ENCODE assay signal across 8 cellular contexts in the genomic region with DNA sequence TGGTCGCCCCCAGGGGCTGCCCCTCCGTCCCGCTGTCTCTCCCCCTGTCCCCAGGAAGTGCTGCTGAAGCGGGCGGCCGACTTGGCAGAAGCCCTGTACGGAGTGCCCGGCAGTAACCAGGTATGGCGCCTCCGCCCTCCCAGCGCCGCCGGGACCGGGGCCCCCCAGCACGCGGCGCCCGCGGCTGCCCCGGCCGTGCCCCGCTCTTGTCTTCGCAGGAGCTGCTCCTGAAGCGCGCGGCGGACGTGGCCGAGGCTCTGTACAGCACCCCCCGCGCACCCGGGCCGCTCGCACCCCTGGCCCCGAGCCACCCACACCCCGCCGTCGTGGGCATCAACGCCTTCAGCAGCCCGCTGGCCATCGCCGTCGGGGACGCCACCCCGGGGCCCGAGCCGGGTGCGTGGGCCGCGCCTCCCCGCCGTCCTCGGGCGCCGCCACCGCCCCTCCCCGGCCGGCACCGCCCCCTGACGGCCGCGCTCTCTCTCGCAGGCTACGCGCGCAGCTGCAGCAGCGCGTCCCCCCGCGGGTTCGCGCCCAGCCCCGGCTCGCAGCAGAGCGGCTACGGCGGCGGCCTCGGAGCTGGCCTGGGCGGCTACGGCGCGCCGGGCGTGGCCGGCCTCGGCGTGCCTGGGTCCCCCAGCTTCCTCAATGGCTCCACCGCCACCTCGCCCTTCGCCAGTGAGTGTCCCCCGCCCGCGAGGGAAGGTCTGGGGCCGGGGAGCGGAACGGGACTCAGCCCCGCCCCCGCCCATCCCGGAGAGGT. TPM values are rescaled to one million over a fixed set of nuclear protein-coding genes. Genes with fewer than 3 reads are reported as not detected.
DNase-seq lines count a peak whose midpoint lies in the region; ATAC-seq and TF ChIP-seq lines count a peak whose summit lies in the region.

No MANE protein-coding gene starts in this region.

- H4K8ac ChIP-seq in neuronal stem cell (ENCODE audit: low read depth, low read length), result no peak overlapping the region

- no peak overlapping the region for H4K91ac ChIP-seq in neuronal stem cell (ENCODE audit: low read depth, low read length, poor library complexity)

- no peaks in the 10 kb centered on the region for H3K36me3 ChIP-seq in HUES6 (ENCODE audit: control insufficient read depth, insufficient read depth, low read length)
- no peaks in the 10 kb centered on the region for H3K36me3 ChIP-seq in neuronal stem cell (replicated peaks in 1 of 2; ENCODE audit: control insufficient read depth in 2 of 2, insufficient read depth in 2 of 2, low read length in 2 of 2)

- no peak overlapping the region for H2BK15ac ChIP-seq in neuronal stem cell (ENCODE audit: low read length)

- H3K27me3 ChIP-seq in AG04450 (ENCODE audit: control insufficient read depth, insufficient read depth, low read length) (peaks cover 72% of the 10 kb centered on the region), HUES6 (ENCODE audit: control insufficient read depth, insufficient read depth, low read length) (peaks cover 82% of the 10 kb centered on the region), neuronal stem cell (ENCODE audit: control insufficient read depth in 3 of 3, insufficient read depth in 3 of 3, low read depth in 1 of 3, low read length in 3 of 3) (peaks cover 31 to 81% (median 74%) of the 10 kb centered on the region in 3 experiments)

- peak overlapping the region; percentile 97 for H3K4me2 ChIP-seq in neuronal stem cell (ENCODE audit: insufficient read depth, low read length, poor library complexity, severe bottlenecking)

- no peaks in the 10 kb centered on the region; the same call in 1 of the 2 replicates for H3K9me3 ChIP-seq in AG04450 (ENCODE audit: control insufficient read depth, insufficient read depth, low read length)
- no peaks in the 10 kb centered on the region for H3K9me3 ChIP-seq in HUES6 (ENCODE audit: control insufficient read depth, insufficient read depth, low read depth, low read length)
- H3K9me3 ChIP-seq in neuronal stem cell (replicated peaks in 1 of 2; ENCODE audit: control insufficient read depth in 2 of 2, insufficient read depth in 1 of 2, low read depth in 1 of 2, low read length in 2 of 2), result no peaks in the 10 kb centered on the region

- H3K23ac ChIP-seq in neuronal stem cell (ENCODE audit: low read depth, low read length, poor library complexity), result peak overlapping the region; percentile 46

- ATAC-seq in effector memory CD8-positive, alpha-beta T cell (replicated peaks), result peak; percentile 75
- no peak for ATAC-seq in HG03378 (IDR thresholded peaks at IDR 0.05; ENCODE audit: unreplicated experiment)

- H2BK12ac ChIP-seq in neuronal stem cell (ENCODE audit: low read length), result no peak overlapping the region

- peak overlapping the region; percentile 53 for H2AK5ac ChIP-seq in neuronal stem cell (ENCODE audit: low read depth, low read length)

- peak overlapping the region; percentile 84 to 89 for H3K4me3 Mint-ChIP-seq in effector memory CD8-positive, alpha-beta T cell

- peak overlapping the region; percentile 26 for H3K14ac ChIP-seq in neuronal stem cell (ENCODE audit: low read length)

- CTCF ChIA-PET in AG04450 (lab: Charles Lee), result interaction anchor here (0.6 to 4.3 kb wide), 7 partner anchors 9 to 290 kb away, joined by 3 to 40 read pairs (median 6); no protein-coding TSS in a partner anchor

- H3K18ac ChIP-seq in neuronal stem cell (ENCODE audit: low read length), result peak overlapping the region; percentile 77

- TF ChIP-seq CTCF in AG04450 (IDR thresholded peaks at IDR 0.05; ENCODE audit: low read depth, low read length), result no peak

- H2BK120ac ChIP-seq in neuronal stem cell (ENCODE audit: low read depth, low read length), result no peak overlapping the region

- H3K27me3 Mint-ChIP-seq in effector memory CD8-positive, alpha-beta T cell, result peaks cover 0 to 24% of the 10 kb centered on the region in 2 donors

- H3K4me3 ChIP-seq in AG04450 (ENCODE audit: low read depth, low read length) (peak overlapping the region; percentile 50), HUES6 (ENCODE audit: low read depth, low read length) (peak overlapping the region; percentile 66), neuronal stem cell (ENCODE audit: low read length in 2 of 2) (peak overlapping the region; percentile 40 to 75)

- H3K4ac ChIP-seq in neuronal stem cell (ENCODE audit: low read length), result no peak overlapping the region

- WGBS in neuronal stem cell (ENCODE audit: extremely low coverage in 2 of 2, insufficient read length in 2 of 2, insufficient replicate concordance in 1 of 2), 2 donors, result no CpG with 5 or more reads among the region's 100 CpGs

- H3K27ac ChIP-seq in AG04450 (ENCODE audit: low read depth, low read length) (no peak overlapping the region), HUES6 (ENCODE audit: low read depth, low read length) (no peak overlapping the region), neuronal stem cell (replicated peaks; ENCODE audit: low read length) (no peak overlapping the region)

- H2BK5ac ChIP-seq in neuronal stem cell (ENCODE audit: low read length), result no peak overlapping the region

- no peaks in the 10 kb centered on the region for H3K79me1 ChIP-seq in neuronal stem cell (ENCODE audit: low read depth, low read length)

- peaks cover 22% of the 10 kb centered on the region for H3K4me1 ChIP-seq in HUES6 (ENCODE audit: control insufficient read depth, insufficient read depth, low read length)
- peaks cover 4 to 7% of the 10 kb centered on the region in 2 donors for H3K4me1 ChIP-seq in neuronal stem cell (ENCODE audit: control insufficient read depth in 2 of 2, insufficient read depth in 1 of 2, low read depth in 1 of 2, low read length in 2 of 2)

- H2AFZ ChIP-seq in neuronal stem cell (ENCODE audit: low read length), result peak overlapping the region; percentile 91

- H3K27ac Mint-ChIP-seq in effector memory CD8-positive, alpha-beta T cell, result no peak overlapping the region

- DNase-seq in AG04450 (ENCODE audit: low read depth, low spot score), result no peak
- peak; percentile 67 for DNase-seq in activated CD4-positive, alpha-beta T cell treated with anti-CD3 and anti-CD28 coated beads for 48 hours
- peak; percentile 53 to 58 (median 57) for DNase-seq in effector memory CD8-positive, alpha-beta T cell
- DNase-seq in neuronal stem cell (ENCODE audit: low spot score), result no peak
- DNase-seq in DMS79 treated with DMSO at 0.1 percent for 48 hours (lab: John Stamatoyannopoulos, UW), result no peak
- no peak for DNase-seq in NCI-H187 (lab: John Stamatoyannopoulos, UW)

- POLR2A ChIA-PET in AG04450 (lab: Yijun Ruan, JAX), result no interaction called here

- H3K9ac ChIP-seq in HUES6 (ENCODE audit: low read length) (no peak overlapping the region), neuronal stem cell (ENCODE audit: low read depth, low read length, poor library complexity) (peak overlapping the region; percentile 63)

- peaks cover 7% of the 10 kb centered on the region for H3K36me3 Mint-ChIP-seq in effector memory CD8-positive, alpha-beta T cell (ENCODE audit: insufficient read depth)

- peaks cover 21 to 31% of the 10 kb centered on the region in 2 donors for H3K4me1 Mint-ChIP-seq in effector memory CD8-positive, alpha-beta T cell (ENCODE audit: low read depth in 2 of 2)

- no peaks in the 10 kb centered on the region for H3K9me3 Mint-ChIP-seq in effector memory CD8-positive, alpha-beta T cell

RNA-seq across cellular contexts. Expression of a gene that starts 48.4 kb away (rescaled TPM):
- polyA plus RNA-seq in AG04450 (2011; rRNA removed), result 9.0 and 12.9 TPM in 2 replicates
- 5.9 and 9.1 TPM in 2 replicates for polyA minus RNA-seq in AG04450 (2011; rRNA and poly(A)+ RNA removed)
- polyA plus RNA-seq in neuronal stem cell (2013, experiment 1 of 2), result 100 TPM
- 97.5 TPM for polyA plus RNA-seq in neuronal stem cell (2013, experiment 2 of 2)

RNA-seq across cellular contexts. Expression of a gene that starts 59.5 kb away (rescaled TPM):
- 0.60 and 0.98 TPM in 2 replicates for polyA plus RNA-seq in AG04450 (2011; rRNA removed)
- polyA minus RNA-seq in AG04450 (2011; rRNA and poly(A)+ RNA removed), result 0.55 and 1.4 TPM in 2 replicates
- polyA plus RNA-seq in neuronal stem cell (2013, experiment 1 of 2), result 19.6 TPM
- 17.3 TPM for polyA plus RNA-seq in neuronal stem cell (2013, experiment 2 of 2)

Comparison
In these comparisons a context has a peak if more than half of its experiments do, and no peak if none do; other contexts are left out.
1. DNase-seq: peak in activated CD4-positive, alpha-beta T cell treated with anti-CD3 and anti-CD28 coated beads for 48 hours (single experiment) and effector memory CD8-positive, alpha-beta T cell (3 of 3); none in AG04450 (single experiment), neuronal stem cell (single experiment), DMS79 treated with DMSO at 0.1 percent for 48 hours (single experiment) and NCI-H187 (0 of 2).
2. Peak in every context shown above with its lines, with median percentiles within 50 percentile points of each other: H3K4me3 ChIP-seq.